Comparison of ENCODE assay signal across 10 cellular contexts in genomic region chr22:18163843-18164242, GRCh38. TPM values are rescaled to one million over a fixed set of nuclear protein-coding genes. Genes with fewer than 3 reads are reported as not detected.
A peak's percentile ranks its signal among the peaks of the same experiment; 100 is the strongest.
DNase-seq lines count a peak whose midpoint lies in the region; ATAC-seq, FAIRE-seq and TF ChIP-seq lines count a peak whose summit lies in the region.
"Not testable (repeated sequence)": the region's sequence is repeated elsewhere in the genome, so short reads cannot be mapped to it uniquely, and the experiment has no call there.
"Had no signal": no experiment of that assay in that cellular context is flagged by ENCODE, and none has a peak within 500 bp of the region (broad histone marks: within the 10 kb centered on the region; RNA-seq: fewer than 3 reads in every experiment).

No MANE protein-coding gene starts in this region.

- H3K27ac Mint-ChIP-seq in activated CD8-positive, alpha-beta memory T cell treated with anti-CD3 and anti-CD28 coated beads, Interleukin-2, amount 10 ng/mL, durations not matched to agents 7 days and 5 days = not testable (repeated sequence)
- H3K27ac Mint-ChIP-seq in neural crest cell (ENCODE audit: unreplicated experiment) = peak overlapping the region; percentile 67

- peaks cover 41% of the 10 kb centered on the region for H3K36me3 Mint-ChIP-seq in activated CD8-positive, alpha-beta memory T cell treated with anti-CD3 and anti-CD28 coated beads, Interleukin-2, amount 10 ng/mL, durations not matched to agents 7 days and 5 days
- H3K36me3 Mint-ChIP-seq in neural crest cell (ENCODE audit: low read depth) = not testable (repeated sequence)

- not testable (repeated sequence) for TF ChIP-seq CTCF in neural crest cell (conservative IDR thresholded peaks at IDR 0.05)

- not testable (repeated sequence) for H3K27me3 Mint-ChIP-seq in activated CD8-positive, alpha-beta memory T cell treated with anti-CD3 and anti-CD28 coated beads, Interleukin-2, amount 10 ng/mL, durations not matched to agents 7 days and 5 days; neural crest cell (ENCODE audit: low read depth)

- FAIRE-seq in GM12892 (lab: Jason Lieb, UNC) = peak; percentile 84

- TF ChIP-seq POLR2A in GM12892 (IDR thresholded peaks at IDR 0.05; ENCODE audit: low read depth, low read length) = not testable (repeated sequence)

- ATAC-seq in GM19438 (IDR thresholded peaks at IDR 0.05; ENCODE audit: low read depth, unreplicated experiment) (peak; percentile 65), HG02610 (IDR thresholded peaks at IDR 0.05; ENCODE audit: unreplicated experiment) (peak; percentile 68), HG03432 (IDR thresholded peaks at IDR 0.05; ENCODE audit: unreplicated experiment) (peak; percentile 74)
- ATAC-seq in activated CD8-positive, alpha-beta memory T cell treated with anti-CD3 and anti-CD28 coated beads, Interleukin-2, amount 10 ng/mL, durations not matched to agents 7 days and 5 days = peak; percentile 45

- CTCF ChIA-PET in activated CD8-positive, alpha-beta memory T cell treated with anti-CD3 and anti-CD28 coated beads, Interleukin-2, amount 10 ng/mL, durations not matched to agents 7 days and 5 days (lab: Charles Lee) = not testable (repeated sequence)

- not testable (repeated sequence) for H3K9me3 Mint-ChIP-seq in activated CD8-positive, alpha-beta memory T cell treated with anti-CD3 and anti-CD28 coated beads, Interleukin-2, amount 10 ng/mL, durations not matched to agents 7 days and 5 days (ENCODE audit: low read depth); neural crest cell

- DNase-seq in DMS53 (lab: John Stamatoyannopoulos, UW) (peak; percentile 78), GM12892 (ENCODE audit: insufficient read length) (peak; percentile 33), NCI-H345 (lab: John Stamatoyannopoulos, UW) (peak; percentile 22)
- not testable (repeated sequence) for DNase-seq in activated CD8-positive, alpha-beta memory T cell treated with anti-CD3 and anti-CD28 coated beads, Interleukin-2, amount 10 ng/mL, durations not matched to agents 7 days and 5 days; neural crest cell (ENCODE audit: low read depth, low spot score)

- H3K4me3 Mint-ChIP-seq in activated CD8-positive, alpha-beta memory T cell treated with anti-CD3 and anti-CD28 coated beads, Interleukin-2, amount 10 ng/mL, durations not matched to agents 7 days and 5 days; neural crest cell: not testable (repeated sequence)

- H3K4me1 Mint-ChIP-seq in activated CD8-positive, alpha-beta memory T cell treated with anti-CD3 and anti-CD28 coated beads, Interleukin-2, amount 10 ng/mL, durations not matched to agents 7 days and 5 days; neural crest cell: not testable (repeated sequence)

RNA-seq across cellular contexts. Expression of gene USP18, which starts 13.9 kb away (rescaled TPM):
- 21.3 TPM for polyA plus RNA-seq in GM12892 (2012; ENCODE audit: missing spikeins)
- 100 to 1,000 TPM in 1 of 2 experiments, 10 to 100 TPM in 1; 72.3 to 121 TPM for total RNA-seq in activated CD8-positive, alpha-beta memory T cell treated with anti-CD3 and anti-CD28 coated beads, Interleukin-2, amount 10 ng/mL, durations not matched to agents 7 days and 5 days
- total RNA-seq in neural crest cell = 2.1 and 2.2 TPM in 2 replicates

RNA-seq across cellular contexts. Expression of gene TUBA8, which starts 53.2 kb away (rescaled TPM):
- 5.1 TPM for polyA plus RNA-seq in GM12892 (2012; ENCODE audit: missing spikeins)
- 1 to 10 TPM in 1 of 2 experiments, under 1 TPM in 1; 0.42 to 1.7 TPM for total RNA-seq in activated CD8-positive, alpha-beta memory T cell treated with anti-CD3 and anti-CD28 coated beads, Interleukin-2, amount 10 ng/mL, durations not matched to agents 7 days and 5 days
- 2.0 and 2.8 TPM in 2 replicates for total RNA-seq in neural crest cell
- total RNA-seq: ascending aorta, MCF 10A had no signal

Comparison
In these comparisons a context has a peak if more than half of its experiments do, and no peak if none do; other contexts are left out.
1. RNA of gene USP18, which starts 13.9 kb away (total RNA-seq): 72.3 to 121 TPM in activated CD8-positive, alpha-beta memory T cell treated with anti-CD3 and anti-CD28 coated beads, Interleukin-2, amount 10 ng/mL, durations not matched to agents 7 days and 5 days; 2.1 to 2.2 TPM in neural crest cell; every median in the first group is over 10 times any median in the second.
2. Peak in every context shown above with its lines, with median percentiles within 50 percentile points of each other: ATAC-seq.